In the genomic region with DNA sequence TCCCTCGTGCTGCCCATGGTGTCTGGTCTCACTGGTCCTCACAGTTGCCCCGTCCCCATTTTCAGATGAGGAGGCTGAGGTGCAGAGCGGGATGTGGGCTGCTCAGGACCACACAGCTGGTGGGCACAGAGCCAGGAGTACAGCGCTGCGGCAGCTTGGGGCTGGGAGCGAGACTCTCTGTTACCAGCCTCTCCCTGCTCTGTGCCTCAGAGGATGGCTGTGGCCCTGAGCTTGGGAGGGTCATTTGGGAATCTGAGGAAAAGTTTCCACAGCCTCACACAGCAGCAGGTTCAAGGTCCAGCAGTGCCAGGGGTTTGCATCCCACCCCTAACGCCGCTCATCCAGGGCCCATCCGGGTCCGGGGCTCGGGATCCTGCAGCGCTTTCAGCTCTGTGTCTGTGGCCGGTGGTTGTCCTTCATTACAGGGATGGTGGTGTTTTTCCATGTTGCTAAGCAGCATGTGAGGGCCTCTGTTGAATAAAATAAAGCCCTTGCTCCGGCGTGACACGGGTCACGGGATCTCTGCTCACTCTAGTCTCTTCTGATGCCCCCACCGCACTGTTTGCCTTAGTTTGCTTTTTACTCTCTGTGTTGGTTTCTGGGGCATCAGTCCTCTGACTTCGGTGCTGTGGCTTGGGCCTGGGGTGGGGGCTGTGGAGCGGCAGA, we compare ENCODE assay signal across 1 cellular context.
TF ChIP-seq lines count a peak whose summit lies in the region.

No MANE protein-coding gene starts in this region.

TF ChIP-seq in WTC11, 78 proteins besides CTCF, POLR2A, EP300 and RAD21 (continued from another document):
- TF ChIP-seq, protein P1, sequence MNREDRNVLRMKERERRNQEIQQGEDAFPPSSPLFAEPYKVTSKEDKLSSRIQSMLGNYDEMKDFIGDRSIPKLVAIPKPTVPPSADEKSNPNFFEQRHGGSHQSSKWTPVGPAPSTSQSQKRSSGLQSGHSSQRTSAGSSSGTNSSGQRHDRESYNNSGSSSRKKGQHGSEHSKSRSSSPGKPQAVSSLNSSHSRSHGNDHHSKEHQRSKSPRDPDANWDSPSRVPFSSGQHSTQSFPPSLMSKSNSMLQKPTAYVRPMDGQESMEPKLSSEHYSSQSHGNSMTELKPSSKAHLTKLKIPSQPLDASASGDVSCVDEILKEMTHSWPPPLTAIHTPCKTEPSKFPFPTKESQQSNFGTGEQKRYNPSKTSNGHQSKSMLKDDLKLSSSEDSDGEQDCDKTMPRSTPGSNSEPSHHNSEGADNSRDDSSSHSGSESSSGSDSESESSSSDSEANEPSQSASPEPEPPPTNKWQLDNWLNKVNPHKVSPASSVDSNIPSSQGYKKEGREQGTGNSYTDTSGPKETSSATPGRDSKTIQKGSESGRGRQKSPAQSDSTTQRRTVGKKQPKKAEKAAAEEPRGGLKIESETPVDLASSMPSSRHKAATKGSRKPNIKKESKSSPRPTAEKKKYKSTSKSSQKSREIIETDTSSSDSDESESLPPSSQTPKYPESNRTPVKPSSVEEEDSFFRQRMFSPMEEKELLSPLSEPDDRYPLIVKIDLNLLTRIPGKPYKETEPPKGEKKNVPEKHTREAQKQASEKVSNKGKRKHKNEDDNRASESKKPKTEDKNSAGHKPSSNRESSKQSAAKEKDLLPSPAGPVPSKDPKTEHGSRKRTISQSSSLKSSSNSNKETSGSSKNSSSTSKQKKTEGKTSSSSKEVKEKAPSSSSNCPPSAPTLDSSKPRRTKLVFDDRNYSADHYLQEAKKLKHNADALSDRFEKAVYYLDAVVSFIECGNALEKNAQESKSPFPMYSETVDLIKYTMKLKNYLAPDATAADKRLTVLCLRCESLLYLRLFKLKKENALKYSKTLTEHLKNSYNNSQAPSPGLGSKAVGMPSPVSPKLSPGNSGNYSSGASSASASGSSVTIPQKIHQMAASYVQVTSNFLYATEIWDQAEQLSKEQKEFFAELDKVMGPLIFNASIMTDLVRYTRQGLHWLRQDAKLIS (CRISPR knock-in tag; IDR thresholded peaks at IDR 0.05; ENCODE audit: borderline replicate concordance): no peak
- TF ChIP-seq, protein P2, sequence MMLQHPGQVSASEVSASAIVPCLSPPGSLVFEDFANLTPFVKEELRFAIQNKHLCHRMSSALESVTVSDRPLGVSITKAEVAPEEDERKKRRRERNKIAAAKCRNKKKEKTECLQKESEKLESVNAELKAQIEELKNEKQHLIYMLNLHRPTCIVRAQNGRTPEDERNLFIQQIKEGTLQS (CRISPR knock-in tag; conservative IDR thresholded peaks at IDR 0.05): no peak
